In genomic region chr20:3995067-3995748, GRCh38 we compare ENCODE assay signal across 9 cellular contexts. TPM values are rescaled to one million over a fixed set of nuclear protein-coding genes. Genes with fewer than 3 reads are reported as not detected.
A peak's percentile ranks its signal among the peaks of the same experiment; 100 is the strongest.
DNase-seq lines count a peak whose midpoint lies in the region; ATAC-seq and TF ChIP-seq lines count a peak whose summit lies in the region.
"Had no signal": no experiment of that assay in that cellular context is flagged by ENCODE, and none has a peak within 500 bp of the region (broad histone marks: within the 10 kb centered on the region; RNA-seq: fewer than 3 reads in every experiment).

No MANE protein-coding gene starts in this region.

- CTCF ChIA-PET in CD8-positive, alpha-beta T cell (lab: Charles Lee): interaction anchor here (0.7 kb wide), 1 partner anchor 102 kb away, joined by 3 read pairs; no protein-coding TSS in a partner anchor

- H3K27ac Mint-ChIP-seq in CD8-positive, alpha-beta T cell: peak overlapping the region; percentile 23
- H3K27ac Mint-ChIP-seq in activated CD4-positive, alpha-beta T cell treated with anti-CD3 and anti-CD28 coated beads, Interleukin-2, amount 10 ng/mL, durations not matched to agents 24 days and 14 days: peak overlapping the region; percentile 76

- POLR2A ChIA-PET in CD8-positive, alpha-beta T cell (lab: Charles Lee): interaction anchor here (1.0 kb wide), 1 partner anchor 13 kb away, joined by 3 read pairs; no protein-coding TSS in a partner anchor

- intact Hi-C loops in CD8-positive, alpha-beta T cell (cut with DNase I, micrococcal nuclease): no loop called here
- intact Hi-C loops in activated CD4-positive, alpha-beta T cell treated with anti-CD3 and anti-CD28 coated beads, Interleukin-2, amount 10 ng/mL, durations not matched to agents 24 days and 14 days (cut with micrococcal nuclease): loop anchor here (2.0 to 5.0 kb wide), 3 partner anchors 14 to 87 kb away; partner anchors contain the start of gene RNF24

- ATAC-seq in CD8-positive, alpha-beta T cell: peak; percentile 22
- ATAC-seq in HG02588 (IDR thresholded peaks at IDR 0.05; ENCODE audit: unreplicated experiment) (no peak), GM21423 (IDR thresholded peaks at IDR 0.05; ENCODE audit: unreplicated experiment) (no peak)

- H3K4me1 Mint-ChIP-seq in CD8-positive, alpha-beta T cell (ENCODE audit: low read depth): peaks cover 46% of the 10 kb centered on the region
- peaks cover 37% of the 10 kb centered on the region for H3K4me1 Mint-ChIP-seq in activated CD4-positive, alpha-beta T cell treated with anti-CD3 and anti-CD28 coated beads, Interleukin-2, amount 10 ng/mL, durations not matched to agents 24 days and 14 days

- no peak for DNase-seq in CD8-positive, alpha-beta T cell
- peak; percentile 59 for DNase-seq in HCEC 1CT
- peak; percentile 67 for DNase-seq in activated CD4-positive, alpha-beta T cell treated with anti-CD3 and anti-CD28 coated beads, Interleukin-2, amount 10 ng/mL, durations not matched to agents 24 days and 14 days
- peak; percentile 26 for DNase-seq in hepatic stellate cell (ENCODE audit: low spot score)
- DNase-seq in NCI-H146 treated with DMSO at 0.1 percent for 48 hours (lab: John Stamatoyannopoulos, UW; ENCODE audit: unreplicated experiment): no peak
- DNase-seq in SHP77 (lab: John Stamatoyannopoulos, UW): no peak
- DNase-seq: naive B cell had no signal

- H3K27ac ChIP-seq in CD8-positive, alpha-beta T cell (ENCODE audit: low read depth, low read length): no peak overlapping the region

- no peak for TF ChIP-seq CTCF in CD8-positive, alpha-beta T cell (IDR thresholded peaks at IDR 0.05)

- H3K4me3 ChIP-seq in CD8-positive, alpha-beta T cell (ENCODE audit: low read depth, low read length): no peak overlapping the region

- H3K36me3 Mint-ChIP-seq in CD8-positive, alpha-beta T cell: peaks cover 6% of the 10 kb centered on the region
- H3K36me3 Mint-ChIP-seq in activated CD4-positive, alpha-beta T cell treated with anti-CD3 and anti-CD28 coated beads, Interleukin-2, amount 10 ng/mL, durations not matched to agents 24 days and 14 days (ENCODE audit: low read depth): peaks cover 9% of the 10 kb centered on the region
- H3K36me3 Mint-ChIP-seq: naive B cell had no signal

- no peaks in the 10 kb centered on the region for H3K27me3 Mint-ChIP-seq in CD8-positive, alpha-beta T cell (ENCODE audit: low read depth)
- no peaks in the 10 kb centered on the region for H3K27me3 Mint-ChIP-seq in activated CD4-positive, alpha-beta T cell treated with anti-CD3 and anti-CD28 coated beads, Interleukin-2, amount 10 ng/mL, durations not matched to agents 24 days and 14 days
- H3K27me3 Mint-ChIP-seq: naive B cell had no signal

- no peaks in the 10 kb centered on the region for H3K27me3 ChIP-seq in CD8-positive, alpha-beta T cell (ENCODE audit: insufficient read depth, low read length)

- H3K9me3 ChIP-seq in CD8-positive, alpha-beta T cell (ENCODE audit: low read length): no peaks in the 10 kb centered on the region

- no peaks in the 10 kb centered on the region for H3K36me3 ChIP-seq in CD8-positive, alpha-beta T cell (ENCODE audit: insufficient read depth, low read length)

- no peaks in the 10 kb centered on the region for H3K9me3 Mint-ChIP-seq in CD8-positive, alpha-beta T cell
- H3K9me3 Mint-ChIP-seq in activated CD4-positive, alpha-beta T cell treated with anti-CD3 and anti-CD28 coated beads, Interleukin-2, amount 10 ng/mL, durations not matched to agents 24 days and 14 days: no peaks in the 10 kb centered on the region
- H3K9me3 Mint-ChIP-seq: naive B cell had no signal

- peaks cover 20% of the 10 kb centered on the region for H3K4me1 ChIP-seq in CD8-positive, alpha-beta T cell (ENCODE audit: insufficient read depth, low read length)

- H3K4me3 Mint-ChIP-seq in CD8-positive, alpha-beta T cell: no peak overlapping the region
- peak overlapping the region; percentile 41 for H3K4me3 Mint-ChIP-seq in activated CD4-positive, alpha-beta T cell treated with anti-CD3 and anti-CD28 coated beads, Interleukin-2, amount 10 ng/mL, durations not matched to agents 24 days and 14 days
- H3K4me3 Mint-ChIP-seq: naive B cell had no signal

RNA-seq across cellular contexts. Expression of gene RNF24, which starts 20.1 kb away (rescaled TPM):
- total RNA-seq in CD8-positive, alpha-beta T cell: 1 to 10 TPM; 5.6 to 7.2 TPM
- 13.6 and 15.4 TPM in 2 replicates for total RNA-seq in activated CD4-positive, alpha-beta T cell treated with anti-CD3 and anti-CD28 coated beads, Interleukin-2, amount 10 ng/mL, durations not matched to agents 24 days and 14 days

Comparison
In these comparisons a context has a peak if more than half of its experiments do, and no peak if none do; other contexts are left out.
1. DNase-seq: peak in HCEC 1CT (single experiment), activated CD4-positive, alpha-beta T cell treated with anti-CD3 and anti-CD28 coated beads, Interleukin-2, amount 10 ng/mL, durations not matched to agents 24 days and 14 days (single experiment) and hepatic stellate cell (single experiment); none in CD8-positive, alpha-beta T cell (0 of 7), NCI-H146 treated with DMSO at 0.1 percent for 48 hours (single experiment) and SHP77 (0 of 2).